In the genomic region with DNA sequence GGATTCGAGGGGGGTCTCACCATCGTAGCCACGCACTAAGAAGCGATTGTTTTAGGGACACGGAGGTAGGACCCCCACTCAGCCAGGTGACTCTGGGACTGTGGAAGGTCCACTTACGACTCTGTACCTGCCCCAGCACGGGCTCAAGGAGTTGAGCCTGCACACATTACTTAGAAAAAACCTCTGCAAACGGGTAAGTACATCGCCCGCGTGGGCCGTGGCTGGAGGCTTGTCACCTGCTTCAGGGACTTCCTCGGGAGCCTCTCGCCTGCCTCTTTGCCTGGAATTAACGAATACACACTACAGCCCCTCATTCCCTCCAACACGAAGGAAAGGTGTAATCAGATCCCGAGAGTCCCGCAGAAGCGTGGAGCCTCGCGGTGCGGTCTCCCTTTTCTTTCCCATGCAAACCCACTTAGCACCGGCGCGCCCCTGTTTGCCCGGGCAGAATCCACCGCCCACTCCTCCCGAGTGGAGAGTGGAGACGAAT, we compare ENCODE assay signal across 8 cellular contexts. TPM values are rescaled to one million over a fixed set of nuclear protein-coding genes. Genes with fewer than 3 reads are reported as not detected.
DNase-seq lines count a peak whose midpoint lies in the region; ATAC-seq, FAIRE-seq and TF ChIP-seq lines count a peak whose summit lies in the region.

No MANE protein-coding gene starts in this region.

- no TSS peak for BruUV-seq in GM12878 (replicated peaks; lab: Mats Ljungman, UMichigan)

- H2AFZ ChIP-seq in GM12878 (ENCODE audit: control insufficient read depth, low read depth, low read length): peak overlapping the region; percentile 33

- H3K9me3 ChIP-seq in BLaER1 treated with 17β-estradiol and CSF1 and Interleukin-3, amounts not matched to agents 10 nM and 100 nM (replicated peaks in 1 of 11): no peaks in the 10 kb centered on the region
- no peaks in the 10 kb centered on the region for H3K9me3 ChIP-seq in GM12878 (replicated peaks; ENCODE audit: control insufficient read depth, insufficient read depth, low read length)

- POLR2A ChIA-PET in GM12878 (lab: Charles Lee): no interaction called here

- peak overlapping the region; percentile 66 to 83 (median 74) for H3K9ac ChIP-seq in BLaER1 treated with 17β-estradiol and CSF1 and Interleukin-3, amounts not matched to agents 10 nM and 100 nM
- H3K9ac ChIP-seq in GM12878 (ENCODE audit: control insufficient read depth, insufficient read depth, low read length): no peak overlapping the region

- no peak for TF ChIP-seq RAD21 in GM12878 (IDR thresholded peaks at IDR 0.05; ENCODE audit: insufficient read depth, low read depth, low read length)

- no peak for TF ChIP-seq CTCF in GM12878 (IDR thresholded peaks at IDR 0.05 in 2 of 3, conservative IDR thresholded peaks at IDR 0.05 in 1 of 3; ENCODE audit: control insufficient read depth in 2 of 3, extremely low read depth in 1 of 3, insufficient read depth in 1 of 3, low read depth in 3 of 3, low read length in 3 of 3)
- no peak for TF ChIP-seq CTCF in GM10266 (IDR thresholded peaks at IDR 0.05; ENCODE audit: control insufficient read depth, insufficient read depth, low read depth, missing control alignments)

- H3K9me3 Mint-ChIP-seq in memory B cell: no peaks in the 10 kb centered on the region

- H3K4me1 Mint-ChIP-seq in memory B cell: peaks cover 14% of the 10 kb centered on the region

- peaks cover 10 to 37% (median 28%) of the 10 kb centered on the region in 10 experiments; a peak in 19 of 20 replicates for H3K4me1 ChIP-seq in BLaER1 treated with 17β-estradiol and CSF1 and Interleukin-3, amounts not matched to agents 10 nM and 100 nM
- peaks cover 10% of the 10 kb centered on the region for H3K4me1 ChIP-seq in GM12878 (ENCODE audit: control insufficient read depth, insufficient read depth, low read length)

- H3K4me2 ChIP-seq in BLaER1 treated with 17β-estradiol and CSF1 and Interleukin-3, amounts not matched to agents 10 nM and 100 nM: peak overlapping the region; percentile 94 to 100 (median 99)
- peak overlapping the region; percentile 83 for H3K4me2 ChIP-seq in GM12878 (ENCODE audit: control insufficient read depth, insufficient read depth)

- SMC1A ChIA-PET in GM12878 (lab: Charles Lee; ENCODE audit: uncharacterized antibody, unreplicated experiment): no interaction called here

- H3K4me3 ChIP-seq in BLaER1 treated with 17β-estradiol and CSF1 and Interleukin-3, amounts not matched to agents 10 nM and 100 nM: peak overlapping the region; percentile 57 to 79 (median 70)
- peak overlapping the region; percentile 57; the same call in 1 of the 2 replicates for H3K4me3 ChIP-seq in GM12878

- no peak for TF ChIP-seq EP300 in GM12878 (IDR thresholded peaks at IDR 0.05; ENCODE audit: borderline replicate concordance in 1 of 2, control insufficient read depth in 1 of 2, low read depth in 2 of 2, low read length in 2 of 2)

- ATAC-seq in GM12878 (peak; percentile 19; the same call in 2 of the 3 replicates), memory B cell (ENCODE audit: low read depth) (peak; percentile 12), GM18502 (IDR thresholded peaks at IDR 0.05; ENCODE audit: poor library complexity, unreplicated experiment) (no peak), GM18517 (IDR thresholded peaks at IDR 0.05; ENCODE audit: unreplicated experiment) (no peak)

- 9% methylated on average over 29 of the region's 29 CpGs for WGBS in GM12878 (ENCODE audit: insufficient coverage, insufficient replicate concordance, low lambda C conversion rate, missing lambda C conversion rate)

- FAIRE-seq in GM12878 (lab: Jason Lieb, UNC): no peak

- H3K27ac Mint-ChIP-seq in memory B cell: peak overlapping the region; percentile 45

- no peaks in the 10 kb centered on the region for H3K36me3 Mint-ChIP-seq in memory B cell

- H3K27ac ChIP-seq in BLaER1 treated with 17β-estradiol and CSF1 and Interleukin-3, amounts not matched to agents 10 nM and 100 nM: peak overlapping the region in 8 of 11 experiments; percentile 52 to 74 (median 60); a peak in 11 of 22 replicates
- no peak overlapping the region for H3K27ac ChIP-seq in GM12878 (ENCODE audit: control insufficient read depth, insufficient read depth)

- DNase-seq in KBM-7 (peak; percentile 53), GM12878 (ENCODE audit: low read depth, low spot score) (no peak), memory B cell (ENCODE audit: low spot score in 2 of 2) (peak; percentile 9 to 28), GM10266 (ENCODE audit: extremely low spot score) (no peak), GM19238 (ENCODE audit: insufficient read length, low spot score) (no peak)

- no peaks in the 10 kb centered on the region for H3K79me2 ChIP-seq in GM12878 (ENCODE audit: control insufficient read depth, insufficient read depth, low read length)

- intact Hi-C loops in GM12878 (cut with micrococcal nuclease; ENCODE audit: unreplicated experiment): no loop called here

- in situ Hi-C loops in KBM-7 (cut with MboI; ENCODE audit: low pct_unique_long_range_greater_than_20kb, low sequenced_read_pairs) (no loop called here), GM12878 (cut with MboI) (no loop called here)

- no peak for TF ChIP-seq POLR2A in GM12878 (IDR thresholded peaks at IDR 0.05; ENCODE audit: low read depth, low read length)

- RAD21 ChIA-PET in GM12878 (lab: Charles Lee; ENCODE audit: unreplicated experiment): no interaction called here

- CTCF ChIA-PET in GM12878 (lab: Yijun Ruan, JAX): interaction anchor here (1.4 kb wide), 1 partner anchor 9 kb away, joined by 3 read pairs; no protein-coding TSS in a partner anchor

- no peaks in the 10 kb centered on the region for H3K36me3 ChIP-seq in BLaER1 treated with 17β-estradiol and CSF1 and Interleukin-3, amounts not matched to agents 10 nM and 100 nM
- H3K36me3 ChIP-seq in GM12878 (ENCODE audit: control insufficient read depth in 2 of 2, insufficient read depth in 2 of 2, low read length in 1 of 2): no peaks in the 10 kb centered on the region

- peaks cover 5 to 34% (median 17%) of the 10 kb centered on the region in 11 experiments; a peak in 18 of 22 replicates for H3K27me3 ChIP-seq in BLaER1 treated with 17β-estradiol and CSF1 and Interleukin-3, amounts not matched to agents 10 nM and 100 nM
- H3K27me3 ChIP-seq in GM12878 (replicated peaks in 1 of 2; ENCODE audit: control insufficient read depth in 2 of 2, insufficient read depth in 2 of 2, low read length in 1 of 2): peaks cover 8 to 36% of the 10 kb centered on the region in 2 experiments

- H3K27me3 Mint-ChIP-seq in memory B cell: peaks cover 5% of the 10 kb centered on the region

- peak overlapping the region; percentile 89 for H3K4me3 Mint-ChIP-seq in memory B cell

- H4K20me1 ChIP-seq in BLaER1 treated with 17β-estradiol and CSF1 and Interleukin-3, amounts not matched to agents 10 nM and 100 nM: peaks cover 0 to 35% (median 10%) of the 10 kb centered on the region in 11 experiments; a peak in 14 of 22 replicates
- H4K20me1 ChIP-seq in GM12878 (ENCODE audit: control insufficient read depth, insufficient read depth): peaks cover 5% of the 10 kb centered on the region; the same call in 1 of the 2 replicates

TF ChIP-seq in GM12878, 131 proteins besides CTCF, POLR2A, EP300 and RAD21:
- TF ChIP-seq EED (IDR thresholded peaks at IDR 0.05; ENCODE audit: low read depth) (0 out of 2 replicates have a peak, but pooled peaks have one; percentile 20), YBX1 (IDR thresholded peaks at IDR 0.05) (no peak)

RNA-seq across cellular contexts. Expression of a gene that starts 0.8 kb away (rescaled TPM):
- total RNA-seq in GM12878 (2013; cell fraction: nucleolus; rRNA removed): 1.5 and 2.3 TPM in 2 replicates
- total RNA-seq in GM12878 (2014; rRNA removed): 0.11 and 0.62 TPM in 2 replicates
- total RNA-seq in GM12878 (2014; rRNA removed; fragmentation: Illumina TruSeq; extraction: Trizol): 0.14 and 0.36 TPM in 2 replicates
- 0.59 and 0.66 TPM in 2 replicates for total RNA-seq in GM12878 (2021)
- 0.20 TPM for polyA plus RNA-seq in GM12878 (2011; ENCODE audit: low read depth)
- polyA plus RNA-seq in GM12878 (2011; rRNA removed): 0.85 and 1.8 TPM in 2 replicates
- 1.6 and 2.0 TPM in 2 replicates for polyA plus RNA-seq in GM12878 (2011; cell fraction: cytosol; rRNA removed)
- polyA plus RNA-seq in GM12878 (2011; cell fraction: nucleus; rRNA removed): 3.1 and 3.7 TPM in 2 replicates
- polyA plus RNA-seq in GM12878 (2012): 0.43 and 0.60 TPM in 2 replicates
- polyA plus RNA-seq in GM12878 (2014; fragmentation: Illumina TruSeq; extraction: Trizol): 0.38 and 0.43 TPM in 2 replicates
- under 1 TPM; 0.04 to 0.06 TPM for polyA plus RNA-seq in GM12878 (2014; fragmentation: Nextera tagmentation; extraction: Ambion mirVana)
- polyA plus RNA-seq in GM12878 (2014; rRNA removed): 0.37 and 0.38 TPM in 2 replicates
- under 1 TPM; 0.18 to 0.50 TPM for polyA plus RNA-seq in GM12878 (2016; fragmentation: Nextera tagmentation; extraction: Ambion mirVana)
- 1.9 and 2.1 TPM in 2 replicates for polyA minus RNA-seq in GM12878 (2011; rRNA and poly(A)+ RNA removed)
- polyA minus RNA-seq in GM12878 (2011; cell fraction: cytosol; rRNA and poly(A)+ RNA removed): 3.3 and 3.7 TPM in 2 replicates
- polyA minus RNA-seq in GM12878 (2011; cell fraction: nucleus; rRNA and poly(A)+ RNA removed): 1.2 and 2.2 TPM in 2 replicates

Comparison
In these comparisons a context has a peak if more than half of its experiments do, and no peak if none do; other contexts are left out.
1. DNase-seq: peak in KBM-7 (single experiment) and memory B cell (2 of 2); none in GM12878 (single experiment), GM10266 (single experiment) and GM19238 (single experiment).
2. ATAC-seq: peak in GM12878 (single experiment) and memory B cell (single experiment); none in GM18502 (single experiment) and GM18517 (single experiment).